In the genomic region with DNA sequence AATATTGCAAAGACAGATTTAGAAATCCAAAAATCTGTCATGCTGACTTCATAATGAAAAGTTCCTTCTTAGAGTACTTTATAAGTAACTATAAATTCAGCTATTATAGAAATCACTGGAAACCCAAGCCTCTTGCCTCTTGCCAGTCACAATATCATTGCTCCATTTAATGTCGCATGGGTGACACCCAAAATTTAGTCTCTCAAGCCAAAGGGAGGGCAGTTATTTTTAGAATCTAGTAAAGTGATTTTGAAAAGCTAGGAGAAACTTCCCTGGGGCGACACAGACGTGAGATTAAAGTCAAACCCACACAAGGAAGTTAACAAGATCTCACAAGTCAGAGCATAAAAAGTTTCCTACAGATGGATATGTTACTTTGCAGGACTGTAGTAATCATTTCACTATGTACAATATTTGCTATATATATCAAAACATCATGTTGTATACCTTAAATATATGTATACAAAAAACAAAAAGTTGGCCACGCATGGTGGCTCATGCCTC, we compare ENCODE assay signal across 25 cellular contexts.
"Had no signal": no experiment of that assay in that cellular context is flagged by ENCODE, and none has a peak within 500 bp of the region (broad histone marks: within the 10 kb centered on the region; RNA-seq: fewer than 3 reads in every experiment).

No MANE protein-coding gene starts in this region.

- H3K36me3 ChIP-seq: SJCRH30 had no signal

- DNase-seq: activated CD4-positive, alpha-beta memory T cell treated with anti-CD3 and anti-CD28 coated beads for 36 hours; activated CD4-positive, alpha-beta T cell treated with anti-CD3 and anti-CD28 coated beads, Interleukin-2, amount 10 ng/mL, durations not matched to agents 7 days and 5 days; activated CD4-positive, CD25-positive, alpha-beta regulatory T cell; activated CD8-positive, alpha-beta memory T cell treated with anti-CD3 and anti-CD28 coated beads for 24 hours; activated effector memory CD4-positive, alpha-beta T cell treated with anti-CD3 and anti-CD28 coated beads, Interleukin-2, amount 50 U/mL, for 16 hours; activated naive CD4-positive, alpha-beta T cell treated with Interleukin-2 at 50 U/mL for 16 hours; activated T-cell treated with anti-CD3 and anti-CD28 coated beads, Interleukin-2, amount 50 U/mL, for 4 hours; Karpas-422; MM.1S; NCI-H1105 treated with DMSO at 0.1 percent for 48 hours; NCI-H1436 treated with DMSO at 0.1 percent for 48 hours; NCI-H187; NCI-H2081; NCI-H510A treated with DMSO at 0.1 percent for 48 hours; NCI-H69; NK-92 treated with Interleukin-12 subunit alpha and Interleukin-12 subunit beta, amount 100 ng/mL, for 24 hours; OCI-M1; RPMI8226; SJCRH30; SK-N-SH; T-helper 1 cell had no signal

- ATAC-seq: activated T-cell treated with anti-CD3 and anti-CD28 coated beads, Interleukin-2, amount 50 U/mL, for 4 hours; K562; Panc1; Right ventricle myocardium inferior had no signal

- H3K9me3 ChIP-seq: SJCRH30, SK-N-SH had no signal

- H3K27me3 ChIP-seq: SJCRH30 had no signal

- H3K4me3 ChIP-seq: K562, SJCRH30 had no signal

- H3K27ac ChIP-seq: VCaP had no signal
